ENCODE assay signal across 8 cellular contexts in genomic region chr18:66668706-66669105, GRCh38.
"Had no signal": no experiment of that assay in that cellular context is flagged by ENCODE, and none has a peak within 500 bp of the region (broad histone marks: within the 10 kb centered on the region; RNA-seq: fewer than 3 reads in every experiment).

No MANE protein-coding gene starts in this region.

- ATAC-seq: K562 had no signal

- DNase-seq: GOT3, H9, HCEC 1CT, IMR-90, KG1 had no signal

- FAIRE-seq: H54, HTR-8/SVneo, K562 had no signal

- H3K9me3 Mint-ChIP-seq: H9 had no signal

- H3K4me3 Mint-ChIP-seq: H9 had no signal

- H3K4me3 ChIP-seq: K562 had no signal
